26 cellular contexts compared by ENCODE assay signal in the genomic region with DNA sequence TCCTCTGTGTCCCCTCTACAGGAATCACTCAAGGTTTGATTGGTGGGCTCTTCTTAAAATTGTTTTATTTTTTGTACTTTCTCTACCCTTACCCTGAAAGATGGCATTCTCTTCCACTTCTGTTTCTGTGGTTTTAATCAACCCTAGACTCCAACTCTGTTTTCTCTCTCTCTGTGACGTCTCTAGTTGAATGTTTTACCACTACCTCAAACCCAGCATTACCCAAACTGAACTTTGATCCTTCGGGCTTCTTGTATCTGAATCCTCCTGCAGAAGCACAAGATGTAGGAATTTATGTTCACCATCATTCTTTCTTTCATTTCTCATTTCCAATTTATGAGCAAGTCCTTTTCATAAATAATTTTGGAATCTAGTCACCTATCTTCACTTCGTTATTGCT. TPM values are rescaled to one million over a fixed set of nuclear protein-coding genes. Genes with fewer than 3 reads are reported as not detected.
DNase-seq lines count a peak whose midpoint lies in the region; ATAC-seq lines count a peak whose summit lies in the region.
"Had no signal": no experiment of that assay in that cellular context is flagged by ENCODE, and none has a peak within 500 bp of the region (broad histone marks: within the 10 kb centered on the region; RNA-seq: fewer than 3 reads in every experiment).

No MANE protein-coding gene starts in this region.

- no peaks in the 10 kb centered on the region for H3K9me3 Mint-ChIP-seq in activated T-cell treated with anti-CD3 and anti-CD28 coated beads, Interleukin-2, amount 50 U/mL, for 72 hours
- H3K9me3 Mint-ChIP-seq in activated T-cell treated with anti-CD3 and anti-CD28 coated beads, Interleukin-2, amount 50 U/mL, for 24 hours = no peaks in the 10 kb centered on the region
- H3K9me3 Mint-ChIP-seq in stimulated activated memory B cell treated with anti-CD40 and anti-IgM and Interleukin-4, amounts not matched to agents 10 μg/mL and 1 μg/mL and 100 μg/mL, for 72 hours = no peaks in the 10 kb centered on the region
- H3K9me3 Mint-ChIP-seq: activated CD4-positive, alpha-beta memory T cell treated with anti-CD3 and anti-CD28 coated beads for 36 hours; activated naive CD8-positive, alpha-beta T cell treated with anti-CD3 and anti-CD28 coated beads for 36 hours; activated T-helper 2 cell treated with anti-CD3 and anti-CD28 coated beads, Interferon-gamma antibody, Interleukin-2, Interleukin-4, amounts not matched to agents 10 μg/mL and 5 μg/mL and 100 μg/mL, durations not matched to agents 14 hours and 24 hours and 36 hours; CD8-positive, alpha-beta T cell; immature natural killer cell; naive thymus-derived CD4-positive, alpha-beta T cell had no signal

- H3K27me3 Mint-ChIP-seq in activated T-cell treated with anti-CD3 and anti-CD28 coated beads, Interleukin-2, amount 50 U/mL, for 72 hours (ENCODE audit: low read depth) = no peaks in the 10 kb centered on the region
- no peaks in the 10 kb centered on the region for H3K27me3 Mint-ChIP-seq in activated T-cell treated with anti-CD3 and anti-CD28 coated beads, Interleukin-2, amount 50 U/mL, for 24 hours
- H3K27me3 Mint-ChIP-seq in stimulated activated memory B cell treated with anti-CD40 and anti-IgM and Interleukin-4, amounts not matched to agents 10 μg/mL and 1 μg/mL and 100 μg/mL, for 72 hours = no peaks in the 10 kb centered on the region
- H3K27me3 Mint-ChIP-seq: activated CD4-positive, alpha-beta memory T cell treated with anti-CD3 and anti-CD28 coated beads for 36 hours; activated naive CD8-positive, alpha-beta T cell treated with anti-CD3 and anti-CD28 coated beads for 36 hours; naive thymus-derived CD4-positive, alpha-beta T cell had no signal

- intact Hi-C loops in left colon (cut with DNase I, micrococcal nuclease) = no loop called here

- peak overlapping the region; percentile 21 for H3K27ac Mint-ChIP-seq in activated T-cell treated with anti-CD3 and anti-CD28 coated beads, Interleukin-2, amount 50 U/mL, for 72 hours
- no peak overlapping the region for H3K27ac Mint-ChIP-seq in activated T-cell treated with anti-CD3 and anti-CD28 coated beads, Interleukin-2, amount 50 U/mL, for 24 hours
- H3K27ac Mint-ChIP-seq in stimulated activated memory B cell treated with anti-CD40 and anti-IgM and Interleukin-4, amounts not matched to agents 10 μg/mL and 1 μg/mL and 100 μg/mL, for 72 hours = peak overlapping the region; percentile 85
- H3K27ac Mint-ChIP-seq: activated CD4-positive, alpha-beta memory T cell treated with anti-CD3 and anti-CD28 coated beads for 36 hours; CD8-positive, alpha-beta T cell had no signal

- no peak for ATAC-seq in activated T-cell treated with anti-CD3 and anti-CD28 coated beads, Interleukin-2, amount 50 U/mL, for 72 hours (replicated peaks in 1 of 2)
- ATAC-seq in left colon (peak; percentile 73), GM21717 (IDR thresholded peaks at IDR 0.05; ENCODE audit: unreplicated experiment) (no peak)
- ATAC-seq in stimulated activated memory B cell treated with anti-CD40 and anti-IgM and Interleukin-4, amounts not matched to agents 10 μg/mL and 1 μg/mL and 100 μg/mL, for 72 hours = peak; percentile 54
- ATAC-seq: activated CD4-positive, CD25-positive, alpha-beta regulatory T cell treated with anti-CD3 and anti-CD28 coated beads, Interleukin-2, amount 50 U/mL, for 24 hours; CD8-positive, alpha-beta T cell had no signal

- DNase-seq in activated T-cell treated with anti-CD3 and anti-CD28 coated beads, Interleukin-2, amount 50 U/mL, for 72 hours = no peak
- DNase-seq in activated T-cell treated with anti-CD3 and anti-CD28 coated beads, Interleukin-2, amount 50 U/mL, for 24 hours = no peak
- DNase-seq in NOMO-1 treated with dmso at 0.1 percent for 144 hours (lab: John Stamatoyannopoulos, UW; ENCODE audit: unreplicated experiment) (peak; percentile 48), left colon (no peak), cerebellum (ENCODE audit: low spot score) (no peak), NCI-H1436 treated with DMSO at 0.1 percent for 48 hours (lab: John Stamatoyannopoulos, UW) (no peak)
- DNase-seq: CD8-positive, alpha-beta T cell; dermis blood vessel endothelial cell; HCEC 1CT; immature natural killer cell; KG1; left lung; MM.1S; naive thymus-derived CD4-positive, alpha-beta T cell; NCI-H1694 treated with DMSO at 0.1 percent for 48 hours; NCI-H2171; NCI-H524; occipital lobe; stomach; T-helper 1 cell had no signal

- peaks cover 32% of the 10 kb centered on the region for H3K4me1 Mint-ChIP-seq in activated T-cell treated with anti-CD3 and anti-CD28 coated beads, Interleukin-2, amount 50 U/mL, for 72 hours (ENCODE audit: low read depth)
- H3K4me1 Mint-ChIP-seq in activated T-cell treated with anti-CD3 and anti-CD28 coated beads, Interleukin-2, amount 50 U/mL, for 24 hours (ENCODE audit: low read depth) = peaks cover 28% of the 10 kb centered on the region
- H3K4me1 Mint-ChIP-seq in stimulated activated memory B cell treated with anti-CD40 and anti-IgM and Interleukin-4, amounts not matched to agents 10 μg/mL and 1 μg/mL and 100 μg/mL, for 72 hours = peaks cover 46% of the 10 kb centered on the region

- no peaks in the 10 kb centered on the region for H3K36me3 Mint-ChIP-seq in activated T-cell treated with anti-CD3 and anti-CD28 coated beads, Interleukin-2, amount 50 U/mL, for 72 hours (ENCODE audit: insufficient read depth in 2 of 2)
- H3K36me3 Mint-ChIP-seq in activated T-cell treated with anti-CD3 and anti-CD28 coated beads, Interleukin-2, amount 50 U/mL, for 24 hours (ENCODE audit: low read depth) = no peaks in the 10 kb centered on the region
- peaks cover 10% of the 10 kb centered on the region for H3K36me3 Mint-ChIP-seq in stimulated activated memory B cell treated with anti-CD40 and anti-IgM and Interleukin-4, amounts not matched to agents 10 μg/mL and 1 μg/mL and 100 μg/mL, for 72 hours

- no peak overlapping the region for H3K4me3 Mint-ChIP-seq in activated T-cell treated with anti-CD3 and anti-CD28 coated beads, Interleukin-2, amount 50 U/mL, for 72 hours
- no peak overlapping the region for H3K4me3 Mint-ChIP-seq in activated T-cell treated with anti-CD3 and anti-CD28 coated beads, Interleukin-2, amount 50 U/mL, for 24 hours
- no peak overlapping the region for H3K4me3 Mint-ChIP-seq in stimulated activated memory B cell treated with anti-CD40 and anti-IgM and Interleukin-4, amounts not matched to agents 10 μg/mL and 1 μg/mL and 100 μg/mL, for 72 hours
- H3K4me3 Mint-ChIP-seq: activated CD4-positive, alpha-beta memory T cell treated with anti-CD3 and anti-CD28 coated beads for 36 hours; activated naive CD8-positive, alpha-beta T cell treated with anti-CD3 and anti-CD28 coated beads for 36 hours; CD8-positive, alpha-beta T cell had no signal

RNA-seq across cellular contexts. Expression of a gene that starts 39.9 kb away (rescaled TPM):
- 10 to 100 TPM; 10.5 to 16.9 TPM for total RNA-seq in activated T-cell treated with anti-CD3 and anti-CD28 coated beads, Interleukin-2, amount 50 U/mL, for 72 hours
- total RNA-seq in left colon (10 to 100 TPM; 84.1 to 99.1 TPM), cerebellum (178 TPM)

Comparison
In these comparisons a context has a peak if more than half of its experiments do, and no peak if none do; other contexts are left out.
1. ATAC-seq: peak in left colon (single experiment) and stimulated activated memory B cell treated with anti-CD40 and anti-IgM and Interleukin-4, amounts not matched to agents 10 μg/mL and 1 μg/mL and 100 μg/mL, for 72 hours (single experiment); none in activated T-cell treated with anti-CD3 and anti-CD28 coated beads, Interleukin-2, amount 50 U/mL, for 72 hours (0 of 2) and GM21717 (single experiment).